In genomic region chr18:35344736-35345459, GRCh38 we compare ENCODE assay signal across 8 cellular contexts. TPM values are rescaled to one million over a fixed set of nuclear protein-coding genes. Genes with fewer than 3 reads are reported as not detected.
A peak's percentile ranks its signal among the peaks of the same experiment; 100 is the strongest.
DNase-seq lines count a peak whose midpoint lies in the region; ATAC-seq and TF ChIP-seq lines count a peak whose summit lies in the region.

No MANE protein-coding gene starts in this region.

- H3K9me3 Mint-ChIP-seq in central memory CD8-positive, alpha-beta T cell: no peaks in the 10 kb centered on the region
- H3K9me3 Mint-ChIP-seq in naive thymus-derived CD4-positive, alpha-beta T cell: no peaks in the 10 kb centered on the region

- H3K4me1 Mint-ChIP-seq in central memory CD8-positive, alpha-beta T cell: peaks cover 29% of the 10 kb centered on the region
- H3K4me1 Mint-ChIP-seq in naive thymus-derived CD4-positive, alpha-beta T cell: peaks cover 23 to 48% (median 38%) of the 10 kb centered on the region in 7 donors

- no peak for DNase-seq in GM12864 (ENCODE audit: low read depth)
- DNase-seq in MG63: no peak
- DNase-seq in central memory CD8-positive, alpha-beta T cell (ENCODE audit: low spot score in 2 of 2): no peak
- DNase-seq in naive thymus-derived CD4-positive, alpha-beta T cell: no peak
- DNase-seq in KG1 (lab: John Stamatoyannopoulos, UW): no peak
- DNase-seq in activated effector memory CD4-positive, alpha-beta T cell treated with Interleukin-2 at 50 U/mL for 16 hours: no peak
- no peak for DNase-seq in activated gamma-delta T cell (lab: John Stamatoyannopoulos, UW)

- no peak for TF ChIP-seq CTCF in GM12864 (IDR thresholded peaks at IDR 0.05; ENCODE audit: low read depth, low read length, missing control alignments)

- peak overlapping the region; percentile 100 for H3K27ac ChIP-seq in naive thymus-derived CD4-positive, alpha-beta T cell (ENCODE audit: low read depth, low read length)

- intact Hi-C loops in naive thymus-derived CD4-positive, alpha-beta T cell (cut with micrococcal nuclease): loop anchor here (1.0 to 5.0 kb wide), 19 partner anchors 10 to 1484 kb away; partner anchors contain the start of genes ELP2 (in 2 of the 2), INO80C (in 2 of the 2), MAPRE2 (in 2 of the 2) and RMP24 (in 2 of the 2)

- POLR2A ChIA-PET in naive thymus-derived CD4-positive, alpha-beta T cell (lab: Charles Lee): interaction anchor here (0.5 to 2.8 kb wide), 12 partner anchors 10 to 625 kb away, joined by 3 to 20 read pairs (median 6); partner anchors contain the start of genes INO80C, MAPRE2, ZNF397 and ZSCAN30

- H3K36me3 ChIP-seq in MG63: peaks cover 20% of the 10 kb centered on the region
- H3K36me3 ChIP-seq in naive thymus-derived CD4-positive, alpha-beta T cell (ENCODE audit: control insufficient read depth in 2 of 3, insufficient read depth in 3 of 3, low read length in 3 of 3): peaks cover 0 to 14% (median 0%) of the 10 kb centered on the region in 3 experiments

- ATAC-seq in central memory CD8-positive, alpha-beta T cell (replicated peaks; ENCODE audit: extremely low read depth, poor library complexity, severe bottlenecking): no peak
- ATAC-seq in naive thymus-derived CD4-positive, alpha-beta T cell: no peak
- ATAC-seq in GM18868 (IDR thresholded peaks at IDR 0.05; ENCODE audit: unreplicated experiment): no peak

- H3K27ac Mint-ChIP-seq in central memory CD8-positive, alpha-beta T cell (ENCODE audit: low read depth): peak overlapping the region; percentile 96
- peak overlapping the region; percentile 91 to 98 (median 98) for H3K27ac Mint-ChIP-seq in naive thymus-derived CD4-positive, alpha-beta T cell

- peaks cover 26% of the 10 kb centered on the region for H3K36me3 Mint-ChIP-seq in central memory CD8-positive, alpha-beta T cell (ENCODE audit: insufficient read depth)
- peaks cover 0 to 11% (median 7%) of the 10 kb centered on the region in 5 donors for H3K36me3 Mint-ChIP-seq in naive thymus-derived CD4-positive, alpha-beta T cell

- peak overlapping the region; percentile 97 for H3K4me3 Mint-ChIP-seq in central memory CD8-positive, alpha-beta T cell
- peak overlapping the region; percentile 93 to 100 (median 98) for H3K4me3 Mint-ChIP-seq in naive thymus-derived CD4-positive, alpha-beta T cell

- H3K4me1 ChIP-seq in naive thymus-derived CD4-positive, alpha-beta T cell (ENCODE audit: control insufficient read depth in 2 of 2, insufficient read depth in 2 of 2, low read length in 2 of 2): peaks cover 23 to 25% of the 10 kb centered on the region in 2 donors

- no peaks in the 10 kb centered on the region for H3K9me3 ChIP-seq in MG63
- H3K9me3 ChIP-seq in naive thymus-derived CD4-positive, alpha-beta T cell (ENCODE audit: control insufficient read depth in 2 of 3, low read length in 3 of 3): no peaks in the 10 kb centered on the region

- H3K4me3 ChIP-seq in GM12864 (ENCODE audit: low read depth, low read length): peak overlapping the region; percentile 96
- H3K4me3 ChIP-seq in MG63: peak overlapping the region; percentile 87
- H3K4me3 ChIP-seq in naive thymus-derived CD4-positive, alpha-beta T cell (ENCODE audit: low read length): peak overlapping the region; percentile 96

- no peaks in the 10 kb centered on the region for H3K27me3 Mint-ChIP-seq in central memory CD8-positive, alpha-beta T cell
- no peaks in the 10 kb centered on the region for H3K27me3 Mint-ChIP-seq in naive thymus-derived CD4-positive, alpha-beta T cell

- CTCF ChIA-PET in naive thymus-derived CD4-positive, alpha-beta T cell (lab: Charles Lee): interaction anchor here (2.7 kb wide), 1 partner anchor 11 kb away, joined by 7 read pairs; no protein-coding TSS in a partner anchor

- no peaks in the 10 kb centered on the region for H3K27me3 ChIP-seq in MG63
- H3K27me3 ChIP-seq in naive thymus-derived CD4-positive, alpha-beta T cell (ENCODE audit: control insufficient read depth in 2 of 2, insufficient read depth in 2 of 2, low read length in 2 of 2): no peaks in the 10 kb centered on the region

RNA-seq across cellular contexts. Expression of gene ZNF24, which starts 0.7 kb away (rescaled TPM):
- total RNA-seq in MG63 (2014; rRNA removed; shearing (Covaris generic); ENCODE audit: low replicate concordance): 13.1 and 15.2 TPM in 2 replicates
- total RNA-seq in naive thymus-derived CD4-positive, alpha-beta T cell: 10 to 100 TPM; 55.6 to 98.1 (median 80.8) TPM
- 10 to 100 TPM; 67.6 to 80.5 TPM for polyA plus RNA-seq in naive thymus-derived CD4-positive, alpha-beta T cell

RNA-seq across cellular contexts. Expression of gene ZNF396, which starts 32.2 kb away (rescaled TPM):
- 0.10 and 0.25 TPM in 2 replicates for total RNA-seq in MG63 (2014; rRNA removed; shearing (Covaris generic); ENCODE audit: low replicate concordance)
- 1 to 10 TPM in 2 of 5 experiments, under 1 TPM in 3; 0.11 to 8.2 (median 0.54) TPM for total RNA-seq in naive thymus-derived CD4-positive, alpha-beta T cell
- polyA plus RNA-seq in naive thymus-derived CD4-positive, alpha-beta T cell: 1 to 10 TPM; 1.0 to 1.6 TPM

RNA-seq across cellular contexts. Expression of gene ZSCAN30, which starts 54.9 kb away (rescaled TPM):
- total RNA-seq in MG63 (2014; rRNA removed; shearing (Covaris generic); ENCODE audit: low replicate concordance): 11.1 and 19.7 TPM in 2 replicates
- total RNA-seq in naive thymus-derived CD4-positive, alpha-beta T cell: 10 to 100 TPM; 14.0 to 23.2 (median 20.8) TPM
- 1 to 10 TPM; 5.5 to 7.2 TPM for polyA plus RNA-seq in naive thymus-derived CD4-positive, alpha-beta T cell
